Comparison of ENCODE assay signal across 21 cellular contexts in the genomic region with DNA sequence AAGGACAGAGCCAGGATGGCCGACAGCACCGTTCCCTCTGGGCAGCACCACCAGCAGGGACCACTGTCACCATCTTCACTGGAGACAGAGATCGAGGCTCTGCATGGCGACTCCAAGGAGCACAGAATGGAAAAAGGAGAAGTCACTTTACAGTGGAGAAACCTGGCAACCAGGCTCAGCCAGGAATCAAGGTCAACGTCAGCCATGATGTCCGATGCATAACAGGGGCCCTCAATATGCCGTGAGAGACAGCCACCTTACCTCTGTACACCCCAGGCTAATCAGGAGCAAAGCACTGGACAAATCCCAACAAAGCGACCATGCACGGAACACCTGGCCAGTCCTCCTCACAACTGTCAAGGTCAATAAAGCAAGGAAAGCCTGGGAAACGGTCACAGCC. TPM values are rescaled to one million over a fixed set of nuclear protein-coding genes. Genes with fewer than 3 reads are reported as not detected.
DNase-seq lines count a peak whose midpoint lies in the region; ATAC-seq, FAIRE-seq and TF ChIP-seq lines count a peak whose summit lies in the region.
"Had no signal": no experiment of that assay in that cellular context is flagged by ENCODE, and none has a peak within 500 bp of the region (broad histone marks: within the 10 kb centered on the region; RNA-seq: fewer than 3 reads in every experiment).

No MANE protein-coding gene starts in this region.

- ATAC-seq in RWPE2 (ENCODE audit: low read depth) (no peak), K562 (no peak), HG03196 (IDR thresholded peaks at IDR 0.05; ENCODE audit: unreplicated experiment) (no peak)
- ATAC-seq: GM23338 had no signal

- intact Hi-C loops in K562 (cut with micrococcal nuclease), result no loop called here

- no peak overlapping the region for H3K4me3 ChIP-seq in RWPE2 (ENCODE audit: severe bottlenecking)
- H3K4me3 ChIP-seq in K562, result no peak overlapping the region
- H3K4me3 ChIP-seq in neuronal stem cell (ENCODE audit: low read length in 2 of 2), result no peak overlapping the region
- no peak overlapping the region for H3K4me3 ChIP-seq in osteoblast (ENCODE audit: insufficient read depth, low read length)
- H3K4me3 ChIP-seq: GM23338, HAP-1 had no signal

- TF ChIP-seq POLR2A in K562 (conservative IDR thresholded peaks at IDR 0.05), result no peak

- BruUV-seq in K562 (replicated peaks; lab: Mats Ljungman, UMichigan), result no TSS peak

- no peaks in the 10 kb centered on the region for H3K27me3 ChIP-seq in RWPE2 (ENCODE audit: insufficient read depth, poor library complexity, severe bottlenecking)
- H3K27me3 ChIP-seq in K562 (ENCODE audit: control insufficient read depth in 2 of 2, insufficient read depth in 2 of 2, low read length in 2 of 2), result peaks cover 21 to 39% of the 10 kb centered on the region in 2 experiments; a peak in 4 of 5 replicates
- no peaks in the 10 kb centered on the region for H3K27me3 ChIP-seq in neuronal stem cell (ENCODE audit: control insufficient read depth in 3 of 3, insufficient read depth in 3 of 3, low read depth in 1 of 3, low read length in 3 of 3)
- no peaks in the 10 kb centered on the region for H3K27me3 ChIP-seq in osteoblast (ENCODE audit: insufficient read depth, low read length)

- POLR2A ChIA-PET in K562 (lab: Yijun Ruan, JAX), result interaction anchor here (0.6 kb wide), 1 partner anchor 143 kb away, joined by 3 read pairs; no protein-coding TSS in a partner anchor

- CTCF ChIA-PET in K562 (lab: Yijun Ruan, JAX; ENCODE audit: low intra/inter-chr PET ratio), result no interaction called here

- H3K14ac ChIP-seq in neuronal stem cell (ENCODE audit: low read length), result no peak overlapping the region

- H4K20me1 ChIP-seq in K562 (replicated peaks; ENCODE audit: control insufficient read depth, insufficient read depth, low read length) (no peaks in the 10 kb centered on the region), osteoblast (ENCODE audit: insufficient read depth, low read length) (no peaks in the 10 kb centered on the region)

- no peak overlapping the region for H2BK15ac ChIP-seq in neuronal stem cell (ENCODE audit: low read length)

- H3K23ac ChIP-seq in neuronal stem cell (ENCODE audit: low read depth, low read length, poor library complexity), result no peak overlapping the region

- no peak overlapping the region for H4K91ac ChIP-seq in neuronal stem cell (ENCODE audit: low read depth, low read length, poor library complexity)

- no peaks in the 10 kb centered on the region for H3K9me1 ChIP-seq in K562 (ENCODE audit: control insufficient read depth, insufficient read depth, low read length)

- H2BK120ac ChIP-seq in neuronal stem cell (ENCODE audit: low read depth, low read length), result no peak overlapping the region

- TF ChIP-seq CTCF in RWPE2 (IDR thresholded peaks at IDR 0.05; ENCODE audit: poor library complexity, severe bottlenecking) (no peak), K562 (IDR thresholded peaks at IDR 0.05 in 2 of 3, conservative IDR thresholded peaks at IDR 0.05 in 1 of 3; ENCODE audit: insufficient read depth in 2 of 3, low read depth in 1 of 3, low read length in 3 of 3) (no peak), osteoblast (IDR thresholded peaks at IDR 0.05; ENCODE audit: extremely low read depth, low read depth, low read length) (no peak)

- no peak overlapping the region for H3K9ac ChIP-seq in K562 (ENCODE audit: insufficient read depth in 1 of 2, low read depth in 2 of 2, low read length in 2 of 2)
- H3K9ac ChIP-seq in neuronal stem cell (ENCODE audit: low read depth, low read length, poor library complexity), result no peak overlapping the region

- H3K27ac ChIP-seq in RWPE2 (ENCODE audit: poor library complexity, severe bottlenecking) (no peak overlapping the region), K562 (ENCODE audit: extremely low read depth, low read depth, low read length) (no peak overlapping the region), neuronal stem cell (replicated peaks; ENCODE audit: low read length) (no peak overlapping the region), osteoblast (ENCODE audit: low read depth, low read length) (no peak overlapping the region)

- H2BK12ac ChIP-seq in neuronal stem cell (ENCODE audit: low read length), result no peak overlapping the region

- peak overlapping the region; percentile 22 for H3K18ac ChIP-seq in neuronal stem cell (ENCODE audit: low read length)

- H3K79me2 ChIP-seq in K562 (ENCODE audit: control insufficient read depth, insufficient read depth, low read length), result no peaks in the 10 kb centered on the region
- H3K79me2 ChIP-seq in osteoblast (ENCODE audit: insufficient read depth, low read length), result no peaks in the 10 kb centered on the region

- H3K4ac ChIP-seq in neuronal stem cell (ENCODE audit: low read length), result no peak overlapping the region

- H3K79me1 ChIP-seq in neuronal stem cell (ENCODE audit: low read depth, low read length), result no peaks in the 10 kb centered on the region

- TF ChIP-seq EP300 in K562 (IDR thresholded peaks at IDR 0.05; ENCODE audit: low read length), result no peak

- 4% methylated on average over 10 of the region's 10 CpGs for WGBS in K562 (ENCODE audit: insufficient coverage, low coverage, missing lambda C conversion rate)
- no CpG with 5 or more reads among the region's 10 CpGs for WGBS in neuronal stem cell (ENCODE audit: extremely low coverage in 2 of 2, insufficient read length in 2 of 2, insufficient replicate concordance in 1 of 2), 2 donors

- peak; percentile 7 for DNase-seq in RWPE2 (ENCODE audit: low spot score)
- no peak for DNase-seq in K562 (ENCODE audit: extremely low read depth in 1 of 4, low spot score in 3 of 4)
- DNase-seq in islet precursor cell, result peak; percentile 43
- no peak for DNase-seq in neuronal stem cell (ENCODE audit: low spot score)
- no peak for DNase-seq in activated CD4-positive, alpha-beta T cell treated with anti-CD3 and anti-CD28 coated beads for 4 hours
- no peak for DNase-seq in osteoblast (ENCODE audit: insufficient read length, low spot score, missing footprints)
- DNase-seq in NCI-H2171 treated with DMSO at 0.1 percent for 48 hours (lab: John Stamatoyannopoulos, UW), result no peak
- DNase-seq: C1 segment of cervical spinal cord; Calu3; CD4-positive, alpha-beta memory T cell; COR-L47; DMS53; DMS79 treated with DMSO at 0.1 percent for 48 hours; GF-D8; HFFc6 had no signal

- H3K9me3 ChIP-seq in RWPE2 (ENCODE audit: severe bottlenecking) (no peaks in the 10 kb centered on the region), K562 (replicated peaks; ENCODE audit: control insufficient read depth, insufficient read depth, low read depth, low read length) (peaks cover 4% of the 10 kb centered on the region), neuronal stem cell (replicated peaks in 1 of 2; ENCODE audit: control insufficient read depth in 2 of 2, insufficient read depth in 1 of 2, low read depth in 1 of 2, low read length in 2 of 2) (peaks cover 0 to 2% of the 10 kb centered on the region in 2 donors), osteoblast (ENCODE audit: low read depth, low read length) (no peaks in the 10 kb centered on the region)
- H3K9me3 ChIP-seq: HAP-1 had no signal

- H3K4me1 ChIP-seq in RWPE2 (ENCODE audit: insufficient read depth, poor library complexity, severe bottlenecking), result no peaks in the 10 kb centered on the region
- H3K4me1 ChIP-seq in K562 (replicated peaks in 1 of 2; ENCODE audit: control insufficient read depth in 2 of 2, insufficient read depth in 2 of 2, low read length in 2 of 2), result peaks cover 0 to 8% of the 10 kb centered on the region in 2 experiments; a peak in 2 of 5 replicates
- peaks cover 0 to 3% of the 10 kb centered on the region in 2 donors for H3K4me1 ChIP-seq in neuronal stem cell (ENCODE audit: control insufficient read depth in 2 of 2, insufficient read depth in 1 of 2, low read depth in 1 of 2, low read length in 2 of 2)
- no peaks in the 10 kb centered on the region for H3K4me1 ChIP-seq in osteoblast (ENCODE audit: insufficient read depth, low read length)
- H3K4me1 ChIP-seq: HAP-1 had no signal

- H3K4me2 ChIP-seq in K562 (ENCODE audit: insufficient read depth, low read length) (no peak overlapping the region), neuronal stem cell (ENCODE audit: insufficient read depth, low read length, poor library complexity, severe bottlenecking) (no peak overlapping the region), osteoblast (ENCODE audit: insufficient read depth, low read length) (no peak overlapping the region)
- H3K4me2 ChIP-seq: GM23338 had no signal

- H3K36me3 ChIP-seq in RWPE2 (ENCODE audit: low read depth), result no peaks in the 10 kb centered on the region
- no peaks in the 10 kb centered on the region for H3K36me3 ChIP-seq in K562 (ENCODE audit: control insufficient read depth, insufficient read depth, low read length)
- no peaks in the 10 kb centered on the region for H3K36me3 ChIP-seq in neuronal stem cell (replicated peaks in 1 of 2; ENCODE audit: control insufficient read depth in 2 of 2, insufficient read depth in 2 of 2, low read length in 2 of 2)
- no peaks in the 10 kb centered on the region for H3K36me3 ChIP-seq in osteoblast (ENCODE audit: insufficient read depth, low read length)
- H3K36me3 ChIP-seq: HAP-1 had no signal

- no peak overlapping the region for H4K8ac ChIP-seq in neuronal stem cell (ENCODE audit: low read depth, low read length)

- H2AFZ ChIP-seq in K562 (ENCODE audit: low read depth, low read length) (no peak overlapping the region), neuronal stem cell (ENCODE audit: low read length) (no peak overlapping the region), osteoblast (ENCODE audit: low read length) (no peak overlapping the region)
- H2AFZ ChIP-seq: GM23338 had no signal

- no peak overlapping the region for H2BK5ac ChIP-seq in neuronal stem cell (ENCODE audit: low read length)

- in situ Hi-C loops in K562 (cut with MboI), result loop anchor here (10.0 kb wide), 1 partner anchor 874 kb away; no protein-coding TSS in a partner anchor

- no peak for TF ChIP-seq RAD21 in K562 (CRISPR knock-in tag; conservative IDR thresholded peaks at IDR 0.05 in 1 of 2, IDR thresholded peaks at IDR 0.05 in 1 of 2)

- FAIRE-seq in K562 (lab: Jason Lieb, UNC), result no peak
- FAIRE-seq: GM12891, GM18507, H54 had no signal

- H2AK5ac ChIP-seq in neuronal stem cell (ENCODE audit: low read depth, low read length), result no peak overlapping the region

RNA-seq across cellular contexts. Expression of a gene that starts 20.6 kb away (rescaled TPM):
- total RNA-seq in K562 (2011; cell fraction: chromatin; rRNA removed; ENCODE audit: low replicate concordance), result 141 and 174 TPM in 2 replicates
- total RNA-seq in K562 (2011; cell fraction: nucleolus; rRNA removed), result 69.2 and 73.8 TPM in 2 replicates
- total RNA-seq in K562 (2011; cell fraction: nucleoplasm; rRNA removed), result 106 and 133 TPM in 2 replicates
- 47.5 and 53.4 TPM in 2 replicates for total RNA-seq in K562 (2014; rRNA removed)
- total RNA-seq in K562 (2014; rRNA removed; fragmentation: Illumina TruSeq; extraction: Trizol), result 21.9 and 23.4 TPM in 2 replicates
- total RNA-seq in K562 (2015; rRNA removed; fragmentation: Illumina TruSeq; extraction: Trizol), result 31.0 and 32.6 TPM in 2 replicates
- total RNA-seq in K562 (2021), result 57.3 and 60.4 TPM in 2 replicates
- 17.4 and 33.1 TPM in 2 replicates for polyA plus RNA-seq in K562 (2011; rRNA removed)
- 17.2 and 28.4 TPM in 2 replicates for polyA plus RNA-seq in K562 (2011; cell fraction: cytosol; rRNA removed)
- polyA plus RNA-seq in K562 (2011; cell fraction: nucleus; rRNA removed), result 104 and 135 TPM in 2 replicates
- 26.3 and 38.9 TPM in 2 replicates for polyA plus RNA-seq in K562 (2012)
- 47.9 and 49.4 TPM in 2 replicates for polyA plus RNA-seq in K562 (2014; fragmentation: Illumina TruSeq; extraction: Trizol)
- 1 to 10 TPM; 2.4 to 2.8 TPM for polyA plus RNA-seq in K562 (2014; fragmentation: Nextera tagmentation; extraction: Ambion mirVana)
- polyA plus RNA-seq in K562 (2014; rRNA removed), result 36.2 and 42.4 TPM in 2 replicates
- 24.6 and 36.6 TPM in 2 replicates for polyA minus RNA-seq in K562 (2011; rRNA and poly(A)+ RNA removed)
- 18.6 and 35.6 TPM in 2 replicates for polyA minus RNA-seq in K562 (2011; cell fraction: cytosol; rRNA and poly(A)+ RNA removed)
- 50.4 and 79.0 TPM in 2 replicates for polyA minus RNA-seq in K562 (2011; cell fraction: nucleus; rRNA and poly(A)+ RNA removed)
- 48.1 TPM for polyA plus RNA-seq in neuronal stem cell (2013, experiment 1 of 2)
- 50.5 TPM for polyA plus RNA-seq in neuronal stem cell (2013, experiment 2 of 2)
- total RNA-seq in osteoblast, result 30.1 and 31.1 TPM in 2 replicates

Comparison
In these comparisons a context has a peak if more than half of its experiments do, and no peak if none do; other contexts are left out.
1. DNase-seq: peak in RWPE2 (single experiment) and islet precursor cell (single experiment); none in K562 (0 of 4), neuronal stem cell (single experiment), activated CD4-positive, alpha-beta T cell treated with anti-CD3 and anti-CD28 coated beads for 4 hours (0 of 2), osteoblast (single experiment) and NCI-H2171 treated with DMSO at 0.1 percent for 48 hours (single experiment).